Comparison of ENCODE assay signal across 13 cellular contexts in the genomic region with DNA sequence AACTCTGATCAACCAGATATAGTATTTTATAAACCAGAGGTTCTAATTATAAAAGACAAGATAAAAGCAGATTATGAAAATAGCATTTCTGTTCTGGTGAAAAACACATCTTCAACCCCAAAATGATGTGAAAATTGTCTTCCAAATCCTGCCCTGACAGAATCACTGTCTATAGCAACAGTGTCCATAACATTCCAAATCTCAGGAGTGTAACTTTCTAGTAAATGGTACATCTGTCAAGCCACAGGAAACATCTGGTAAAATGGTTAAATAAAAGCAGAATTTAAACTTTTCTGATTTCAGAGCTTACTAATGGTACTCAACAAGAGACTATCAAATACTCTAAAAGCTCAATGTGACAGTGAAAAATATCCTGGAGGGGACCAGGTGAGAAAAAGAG.
DNase-seq lines count a peak whose midpoint lies in the region; ATAC-seq and TF ChIP-seq lines count a peak whose summit lies in the region.
"Had no signal": no experiment of that assay in that cellular context is flagged by ENCODE, and none has a peak within 500 bp of the region (broad histone marks: within the 10 kb centered on the region; RNA-seq: fewer than 3 reads in every experiment).

No MANE protein-coding gene starts in this region.

- CTCF ChIA-PET in CD4-positive, alpha-beta T cell (lab: Charles Lee), result no interaction called here

- no peak for ATAC-seq in CD4-positive, alpha-beta T cell (ENCODE audit: poor library complexity)
- ATAC-seq in T-helper 17 cell (no peak), psoas muscle (no peak), GM21360 (IDR thresholded peaks at IDR 0.05; ENCODE audit: unreplicated experiment) (no peak)
- ATAC-seq: activated CD4-positive, alpha-beta T cell treated with anti-CD3 and anti-CD28 coated beads for 36 hours had no signal

- H3K4me3 ChIP-seq in fibroblast of lung (replicated peaks in 1 of 4; ENCODE audit: control extremely low read depth in 1 of 4, insufficient read depth in 1 of 4, low read depth in 3 of 4, low read length in 4 of 4) (no peak overlapping the region), psoas muscle (no peak overlapping the region)

- H3K36me3 ChIP-seq in fibroblast of lung (ENCODE audit: control insufficient read depth, insufficient read depth, low read length) (no peaks in the 10 kb centered on the region), psoas muscle (ENCODE audit: insufficient read depth in 1 of 2, low read depth in 1 of 2) (no peaks in the 10 kb centered on the region)

- H3K9me3 ChIP-seq in CD4-positive, alpha-beta T cell (ENCODE audit: control insufficient read depth, low read length), result no peaks in the 10 kb centered on the region
- H3K9me3 ChIP-seq in T-helper 17 cell (ENCODE audit: control insufficient read depth, low read length, poor library complexity, severe bottlenecking), result no peaks in the 10 kb centered on the region
- H3K9me3 ChIP-seq in fibroblast of lung (ENCODE audit: control insufficient read depth, insufficient read depth, low read depth, low read length), result no peaks in the 10 kb centered on the region
- H3K9me3 ChIP-seq in psoas muscle, result no peaks in the 10 kb centered on the region

- peaks cover 23% of the 10 kb centered on the region for H3K36me3 Mint-ChIP-seq in CD4-positive, alpha-beta T cell (ENCODE audit: low read depth)
- H3K36me3 Mint-ChIP-seq in T-helper 17 cell (ENCODE audit: low read depth), result peaks cover under 1% of the 10 kb centered on the region

- DNase-seq in CD4-positive, alpha-beta T cell, result no peak
- DNase-seq in T-helper 17 cell, result no peak
- no peak for DNase-seq in fibroblast of lung (ENCODE audit: low read depth in 2 of 2)
- DNase-seq in psoas muscle, result no peak
- no peak for DNase-seq in stimulated activated CD4-positive, alpha-beta T cell treated with anti-CD3 and anti-CD28 coated beads, Interleukin-2, amount 100 ng/mL, for 24 hours
- DNase-seq in NCI-H2171 (lab: John Stamatoyannopoulos, UW), result no peak
- DNase-seq in NCI-H345 (lab: John Stamatoyannopoulos, UW), result no peak
- DNase-seq: activated CD4-positive, alpha-beta T cell treated with anti-CD3 and anti-CD28 coated beads for 36 hours; activated naive CD4-positive, alpha-beta T cell treated with anti-CD3 and anti-CD28 coated beads, Interleukin-2, amount 50 U/mL, for 16 hours; RPMI8226; stimulated activated naive B cell treated with anti-CD40 and anti-IgM and Interleukin-4, amounts not matched to agents 10 μg/mL and 1 μg/mL and 100 μg/mL, for 72 hours had no signal

- peak overlapping the region; percentile 100 for H3K4me2 ChIP-seq in fibroblast of lung (ENCODE audit: extremely low read depth, insufficient read depth, low read length)

- H3K27me3 ChIP-seq in CD4-positive, alpha-beta T cell (ENCODE audit: control insufficient read depth, insufficient read depth, low read length), result no peaks in the 10 kb centered on the region
- H3K27me3 ChIP-seq in fibroblast of lung (ENCODE audit: control insufficient read depth, insufficient read depth, low read length), result no peaks in the 10 kb centered on the region
- no peaks in the 10 kb centered on the region for H3K27me3 ChIP-seq in psoas muscle (ENCODE audit: insufficient read depth in 3 of 3, low read length in 2 of 3)

- no peaks in the 10 kb centered on the region for H4K20me1 ChIP-seq in fibroblast of lung (ENCODE audit: control insufficient read depth, extremely low read depth, insufficient read depth, low read length)

- H3K79me2 ChIP-seq in fibroblast of lung (ENCODE audit: control insufficient read depth, insufficient read depth, low read length), result peaks cover 74% of the 10 kb centered on the region

- peak overlapping the region; percentile 29 for H3K27ac Mint-ChIP-seq in CD4-positive, alpha-beta T cell
- peak overlapping the region; percentile 88 for H3K27ac Mint-ChIP-seq in T-helper 17 cell
- H3K27ac Mint-ChIP-seq: activated CD4-positive, alpha-beta T cell treated with anti-CD3 and anti-CD28 coated beads for 36 hours; IgD-negative memory B cell; stimulated activated naive B cell treated with anti-CD40 and anti-IgM and Interleukin-4, amounts not matched to agents 10 μg/mL and 1 μg/mL and 100 μg/mL, for 72 hours had no signal

- no peak overlapping the region for H2AFZ ChIP-seq in fibroblast of lung (ENCODE audit: low read length)

- H3K9ac ChIP-seq in fibroblast of lung (ENCODE audit: insufficient read depth, low read length), result no peak overlapping the region

- no peak overlapping the region for H3K27ac ChIP-seq in CD4-positive, alpha-beta T cell (ENCODE audit: low read depth, low read length)
- H3K27ac ChIP-seq in fibroblast of lung (ENCODE audit: insufficient read depth, low read length) (peak overlapping the region; percentile 82), psoas muscle (peak overlapping the region; percentile 58)

- peak overlapping the region; percentile 77 for H3K4me3 Mint-ChIP-seq in CD4-positive, alpha-beta T cell
- H3K4me3 Mint-ChIP-seq in T-helper 17 cell, result no peak overlapping the region

- TF ChIP-seq CTCF in CD4-positive, alpha-beta T cell (IDR thresholded peaks at IDR 0.05), result no peak
- TF ChIP-seq CTCF in fibroblast of lung (conservative IDR thresholded peaks at IDR 0.05 in 1 of 2, IDR thresholded peaks at IDR 0.05 in 1 of 2; ENCODE audit: low read depth in 1 of 2, low read length in 2 of 2), result no peak
- TF ChIP-seq CTCF in psoas muscle (IDR thresholded peaks at IDR 0.05), result no peak

- H3K9me3 Mint-ChIP-seq in CD4-positive, alpha-beta T cell, result no peaks in the 10 kb centered on the region
- H3K9me3 Mint-ChIP-seq: IgD-negative memory B cell; stimulated activated naive B cell treated with anti-CD40 and anti-IgM and Interleukin-4, amounts not matched to agents 10 μg/mL and 1 μg/mL and 100 μg/mL, for 72 hours had no signal

- POLR2A ChIA-PET in CD4-positive, alpha-beta T cell (lab: Charles Lee), result interaction anchor here (0.6 to 0.7 kb wide), 2 partner anchors 60 to 170 kb away, joined by 3 read pairs; a partner anchor contains a TSS

- H3K4me1 Mint-ChIP-seq in CD4-positive, alpha-beta T cell (ENCODE audit: low read depth), result peaks cover 84% of the 10 kb centered on the region
- peaks cover 45% of the 10 kb centered on the region for H3K4me1 Mint-ChIP-seq in T-helper 17 cell

- intact Hi-C loops in CD4-positive, alpha-beta T cell (cut with DNase I, micrococcal nuclease), result loop anchor here (5.0 kb wide), 2 partner anchors 54 to 59 kb away; a partner anchor contains a TSS
- intact Hi-C loops in psoas muscle (cut with DNase I), result no loop called here

- no peaks in the 10 kb centered on the region for H3K27me3 Mint-ChIP-seq in CD4-positive, alpha-beta T cell
- no peaks in the 10 kb centered on the region for H3K27me3 Mint-ChIP-seq in T-helper 17 cell
- H3K27me3 Mint-ChIP-seq: activated CD4-positive, alpha-beta T cell treated with anti-CD3 and anti-CD28 coated beads for 36 hours; IgD-negative memory B cell; stimulated activated naive B cell treated with anti-CD40 and anti-IgM and Interleukin-4, amounts not matched to agents 10 μg/mL and 1 μg/mL and 100 μg/mL, for 72 hours had no signal

- H3K4me1 ChIP-seq in fibroblast of lung (ENCODE audit: control insufficient read depth, extremely low read depth, insufficient read depth, low read length) (peaks cover 23% of the 10 kb centered on the region), psoas muscle (peaks cover 52% of the 10 kb centered on the region)

Comparison
In these comparisons a context has a peak if more than half of its experiments do, and no peak if none do; other contexts are left out.
1. intact Hi-C loops: an anchor here in CD4-positive, alpha-beta T cell (5.0 kb wide); none called in psoas muscle.